11 cellular contexts compared by ENCODE assay signal in genomic region chr12:133058203-133059125, GRCh38. TPM values are rescaled to one million over a fixed set of nuclear protein-coding genes. Genes with fewer than 3 reads are reported as not detected.
DNase-seq lines count a peak whose midpoint lies in the region; ATAC-seq, FAIRE-seq and TF ChIP-seq lines count a peak whose summit lies in the region.
"Had no signal": no experiment of that assay in that cellular context is flagged by ENCODE, and none has a peak within 500 bp of the region (broad histone marks: within the 10 kb centered on the region; RNA-seq: fewer than 3 reads in every experiment).

No MANE protein-coding gene starts in this region.

- H2AFZ ChIP-seq in K562 (ENCODE audit: low read depth, low read length): no peak overlapping the region

- H3K79me2 ChIP-seq in K562 (ENCODE audit: control insufficient read depth, insufficient read depth, low read length): no peaks in the 10 kb centered on the region

- peaks cover 26 to 96% (median 93%) of the 10 kb centered on the region in 5 donors for H3K9me3 Mint-ChIP-seq in CD8-positive, alpha-beta memory T cell
- H3K9me3 Mint-ChIP-seq in mesothelial cell of epicardium: peaks cover 63% of the 10 kb centered on the region

- no peak for DNase-seq in CD8-positive, alpha-beta memory T cell
- DNase-seq in HT-29 (ENCODE audit: low spot score) (peak; percentile 38), K562 (ENCODE audit: extremely low read depth in 1 of 4, low spot score in 3 of 4) (no peak), mesothelial cell of epicardium (ENCODE audit: low spot score in 2 of 2, unreplicated experiment in 2 of 2) (no peak), RCC 7860 (ENCODE audit: low spot score) (no peak), LoVo (ENCODE audit: low spot score) (no peak), T-helper 9 cell (no peak)
- DNase-seq: activated CD4-positive, CD25-positive, alpha-beta regulatory T cell treated with anti-CD3 and anti-CD28 coated beads, Interleukin-2, amount 50 U/mL, for 72 hours had no signal

- H3K4me1 Mint-ChIP-seq in CD8-positive, alpha-beta memory T cell: no peaks in the 10 kb centered on the region
- H3K4me1 Mint-ChIP-seq in mesothelial cell of epicardium: no peaks in the 10 kb centered on the region
- H3K4me1 Mint-ChIP-seq: nephron had no signal

- H3K9me1 ChIP-seq in K562 (ENCODE audit: control insufficient read depth, insufficient read depth, low read length): no peaks in the 10 kb centered on the region

- H3K9me3 ChIP-seq in CD8-positive, alpha-beta memory T cell (ENCODE audit: low read length): peaks cover 78% of the 10 kb centered on the region
- peaks cover 56% of the 10 kb centered on the region for H3K9me3 ChIP-seq in K562 (replicated peaks; ENCODE audit: control insufficient read depth, insufficient read depth, low read depth, low read length)

- no TSS peak for BruUV-seq in K562 (replicated peaks; lab: Mats Ljungman, UMichigan)

- H3K27ac ChIP-seq in CD8-positive, alpha-beta memory T cell (ENCODE audit: low read depth, low read length): no peak overlapping the region
- no peak overlapping the region for H3K27ac ChIP-seq in K562 (ENCODE audit: extremely low read depth, low read depth, low read length)

- H3K9ac ChIP-seq in K562 (ENCODE audit: insufficient read depth in 1 of 2, low read depth in 2 of 2, low read length in 2 of 2): no peak overlapping the region

- no peak for TF ChIP-seq EP300 in K562 (IDR thresholded peaks at IDR 0.05; ENCODE audit: low read length)

- H3K27me3 Mint-ChIP-seq in CD8-positive, alpha-beta memory T cell: no peaks in the 10 kb centered on the region
- H3K27me3 Mint-ChIP-seq in mesothelial cell of epicardium (ENCODE audit: low read depth): no peaks in the 10 kb centered on the region

- peaks cover 18 to 62% (median 58%) of the 10 kb centered on the region in 3 donors for H3K36me3 Mint-ChIP-seq in CD8-positive, alpha-beta memory T cell
- H3K36me3 Mint-ChIP-seq in mesothelial cell of epicardium: peaks cover 82% of the 10 kb centered on the region

- CTCF ChIA-PET in CD8-positive, alpha-beta memory T cell (lab: Charles Lee): interaction anchor here (1.0 kb wide), 1 partner anchor 44 kb away, joined by 3 read pairs; no protein-coding TSS in a partner anchor
- CTCF ChIA-PET in K562 (lab: Yijun Ruan, JAX; ENCODE audit: low intra/inter-chr PET ratio): no interaction called here

- TF ChIP-seq POLR2A in K562 (conservative IDR thresholded peaks at IDR 0.05): no peak

- no peaks in the 10 kb centered on the region for H3K4me1 ChIP-seq in CD8-positive, alpha-beta memory T cell (ENCODE audit: insufficient read depth, low read length)
- no peaks in the 10 kb centered on the region for H3K4me1 ChIP-seq in K562 (replicated peaks in 1 of 2; ENCODE audit: control insufficient read depth in 2 of 2, insufficient read depth in 2 of 2, low read length in 2 of 2)

- H4K20me1 ChIP-seq in K562 (replicated peaks; ENCODE audit: control insufficient read depth, insufficient read depth, low read length): no peaks in the 10 kb centered on the region

- POLR2A ChIA-PET in CD8-positive, alpha-beta memory T cell (lab: Charles Lee): no interaction called here
- POLR2A ChIA-PET in K562 (lab: Yijun Ruan, JAX): no interaction called here

- FAIRE-seq in K562 (lab: Jason Lieb, UNC) (no peak), RCC 7860 (lab: Jason Lieb, UNC) (no peak)
- FAIRE-seq: colon had no signal

- ATAC-seq in K562 (no peak), HG02852 (IDR thresholded peaks at IDR 0.05; ENCODE audit: unreplicated experiment) (no peak)

- WGBS in K562 (ENCODE audit: insufficient coverage, low coverage, missing lambda C conversion rate): 46% methylated on average over 8 of the region's 8 CpGs

- in situ Hi-C loops in K562 (cut with MboI): no loop called here

- H3K27ac Mint-ChIP-seq in CD8-positive, alpha-beta memory T cell: peak overlapping the region in 1 of 8 donors; percentile 45
- peak overlapping the region; percentile 47 for H3K27ac Mint-ChIP-seq in mesothelial cell of epicardium
- H3K27ac Mint-ChIP-seq: nephron had no signal

- H3K36me3 ChIP-seq in CD8-positive, alpha-beta memory T cell (ENCODE audit: insufficient read depth, low read length): peaks cover 20% of the 10 kb centered on the region
- peaks cover 10% of the 10 kb centered on the region; the same call in 2 of the 3 replicates for H3K36me3 ChIP-seq in K562 (ENCODE audit: control insufficient read depth, insufficient read depth, low read length)

- H3K4me3 ChIP-seq in CD8-positive, alpha-beta memory T cell (ENCODE audit: low read length): peak overlapping the region; percentile 13
- no peak overlapping the region for H3K4me3 ChIP-seq in K562

- intact Hi-C loops in K562 (cut with micrococcal nuclease): no loop called here

- H3K4me2 ChIP-seq in K562 (ENCODE audit: insufficient read depth, low read length): no peak overlapping the region

- no peaks in the 10 kb centered on the region for H3K27me3 ChIP-seq in CD8-positive, alpha-beta memory T cell (ENCODE audit: insufficient read depth, low read length, poor library complexity, severe bottlenecking)
- no peaks in the 10 kb centered on the region for H3K27me3 ChIP-seq in K562 (ENCODE audit: control insufficient read depth in 2 of 2, insufficient read depth in 2 of 2, low read length in 2 of 2)

- TF ChIP-seq CTCF in K562 (IDR thresholded peaks at IDR 0.05 in 2 of 3, conservative IDR thresholded peaks at IDR 0.05 in 1 of 3; ENCODE audit: insufficient read depth in 2 of 3, low read depth in 1 of 3, low read length in 3 of 3): no peak
- no peak for TF ChIP-seq CTCF in mesothelial cell of epicardium (IDR thresholded peaks at IDR 0.05; ENCODE audit: unreplicated experiment)

- H3K4me3 Mint-ChIP-seq in CD8-positive, alpha-beta memory T cell: no peak overlapping the region
- H3K4me3 Mint-ChIP-seq in mesothelial cell of epicardium: no peak overlapping the region

- TF ChIP-seq RAD21 in K562 (CRISPR knock-in tag; conservative IDR thresholded peaks at IDR 0.05 in 1 of 2, IDR thresholded peaks at IDR 0.05 in 1 of 2): no peak

TF ChIP-seq in K562, 482 proteins besides CTCF, POLR2A, EP300 and RAD21 (continues in another document):
- TF ChIP-seq GATAD2B (IDR thresholded peaks at IDR 0.05; ENCODE audit: borderline replicate concordance) (no peak), HMG20A (CRISPR knock-in tag; conservative IDR thresholded peaks at IDR 0.05) (no peak), ASH1L (IDR thresholded peaks at IDR 0.05; ENCODE audit: borderline replicate concordance, low read depth, partially characterized antibody) (no peak), ZNF79 (CRISPR knock-in tag; IDR thresholded peaks at IDR 0.05; ENCODE audit: low read depth) (no peak), SPI1 (IDR thresholded peaks at IDR 0.05; ENCODE audit: borderline replicate concordance, low read depth, low read length) (no peak)

RNA-seq across cellular contexts. Expression of gene ZNF84, which starts 21.2 kb away (rescaled TPM):
- 10 to 100 TPM; 15.2 to 16.5 TPM for total RNA-seq in CD8-positive, alpha-beta memory T cell
- 18.8 TPM for polyA plus RNA-seq in CD8-positive, alpha-beta memory T cell
- total RNA-seq in HT-29 (2014; rRNA removed; shearing (Covaris generic)): 4.5 and 5.9 TPM in 2 replicates
- total RNA-seq in K562 (2011; cell fraction: chromatin; rRNA removed; ENCODE audit: low replicate concordance): 38.3 and 67.7 TPM in 2 replicates
- 19.2 and 22.2 TPM in 2 replicates for total RNA-seq in K562 (2011; cell fraction: nucleolus; rRNA removed)
- total RNA-seq in K562 (2011; cell fraction: nucleoplasm; rRNA removed): 37.5 and 45.3 TPM in 2 replicates
- total RNA-seq in K562 (2014; rRNA removed): 7.4 and 9.1 TPM in 2 replicates
- 19.2 and 19.7 TPM in 2 replicates for total RNA-seq in K562 (2014; rRNA removed; fragmentation: Illumina TruSeq; extraction: Trizol)
- 16.2 and 16.7 TPM in 2 replicates for total RNA-seq in K562 (2015; rRNA removed; fragmentation: Illumina TruSeq; extraction: Trizol)
- 10.3 and 11.1 TPM in 2 replicates for total RNA-seq in K562 (2021)
- 21.8 and 24.3 TPM in 2 replicates for polyA plus RNA-seq in K562 (2011; rRNA removed)
- 4.4 and 4.6 TPM in 2 replicates for polyA plus RNA-seq in K562 (2011; cell fraction: cytosol; rRNA removed)
- 26.9 and 28.8 TPM in 2 replicates for polyA plus RNA-seq in K562 (2011; cell fraction: nucleus; rRNA removed)
- 10.9 and 12.7 TPM in 2 replicates for polyA plus RNA-seq in K562 (2012)
- polyA plus RNA-seq in K562 (2014; fragmentation: Illumina TruSeq; extraction: Trizol): 11.6 and 12.1 TPM in 2 replicates
- polyA plus RNA-seq in K562 (2014; fragmentation: Nextera tagmentation; extraction: Ambion mirVana): 10 to 100 TPM in 1 of 2 experiments, 1 to 10 TPM in 1; 8.8 to 12.1 TPM
- 12.2 and 12.8 TPM in 2 replicates for polyA plus RNA-seq in K562 (2014; rRNA removed)
- polyA minus RNA-seq in K562 (2011; rRNA and poly(A)+ RNA removed): 29.6 and 36.3 TPM in 2 replicates
- 5.9 and 6.3 TPM in 2 replicates for polyA minus RNA-seq in K562 (2011; cell fraction: cytosol; rRNA and poly(A)+ RNA removed)
- 14.3 and 29.9 TPM in 2 replicates for polyA minus RNA-seq in K562 (2011; cell fraction: nucleus; rRNA and poly(A)+ RNA removed)
- 95.9 to 101 TPM (median 96.1 TPM) in 3 replicates for total RNA-seq in mesothelial cell of epicardium

RNA-seq across cellular contexts. Expression of gene ZNF140, which starts 22.3 kb away (rescaled TPM):
- total RNA-seq in CD8-positive, alpha-beta memory T cell: 10 to 100 TPM; 13.5 to 14.8 TPM
- polyA plus RNA-seq in CD8-positive, alpha-beta memory T cell: 21.3 TPM
- 9.8 and 15.1 TPM in 2 replicates for total RNA-seq in HT-29 (2014; rRNA removed; shearing (Covaris generic))
- 21.0 and 27.2 TPM in 2 replicates for total RNA-seq in K562 (2011; cell fraction: chromatin; rRNA removed; ENCODE audit: low replicate concordance)
- total RNA-seq in K562 (2011; cell fraction: nucleolus; rRNA removed): 13.0 and 14.2 TPM in 2 replicates
- 20.3 and 33.6 TPM in 2 replicates for total RNA-seq in K562 (2011; cell fraction: nucleoplasm; rRNA removed)
- total RNA-seq in K562 (2014; rRNA removed) (10.9 and 12.8 TPM in 2 replicates), K562 (2014; rRNA removed; fragmentation: Illumina TruSeq; extraction: Trizol) (6.8 and 8.4 TPM in 2 replicates), K562 (2015; rRNA removed; fragmentation: Illumina TruSeq; extraction: Trizol) (6.7 and 7.2 TPM in 2 replicates), K562 (2021) (4.0 and 4.9 TPM in 2 replicates), mesothelial cell of epicardium (26.5 to 29.2 TPM (median 29.1 TPM) in 3 replicates)
- polyA plus RNA-seq in K562 (2011; rRNA removed) (6.4 and 7.8 TPM in 2 replicates), K562 (2014; fragmentation: Illumina TruSeq; extraction: Trizol) (5.3 and 6.1 TPM in 2 replicates), K562 (2014; fragmentation: Nextera tagmentation; extraction: Ambion mirVana) (1 to 10 TPM; 1.6 to 3.4 TPM), K562 (2014; rRNA removed) (4.3 and 4.5 TPM in 2 replicates)
- polyA plus RNA-seq in K562 (2011; cell fraction: cytosol; rRNA removed): 3.2 and 3.6 TPM in 2 replicates
- 6.8 and 8.6 TPM in 2 replicates for polyA plus RNA-seq in K562 (2011; cell fraction: nucleus; rRNA removed)
- polyA plus RNA-seq in K562 (2012): 5.6 and 8.1 TPM in 2 replicates
- polyA minus RNA-seq in K562 (2011; rRNA and poly(A)+ RNA removed): 9.4 and 11.5 TPM in 2 replicates
- 3.5 and 4.3 TPM in 2 replicates for polyA minus RNA-seq in K562 (2011; cell fraction: cytosol; rRNA and poly(A)+ RNA removed)
- polyA minus RNA-seq in K562 (2011; cell fraction: nucleus; rRNA and poly(A)+ RNA removed): 12.7 and 16.4 TPM in 2 replicates
